In the genomic region with DNA sequence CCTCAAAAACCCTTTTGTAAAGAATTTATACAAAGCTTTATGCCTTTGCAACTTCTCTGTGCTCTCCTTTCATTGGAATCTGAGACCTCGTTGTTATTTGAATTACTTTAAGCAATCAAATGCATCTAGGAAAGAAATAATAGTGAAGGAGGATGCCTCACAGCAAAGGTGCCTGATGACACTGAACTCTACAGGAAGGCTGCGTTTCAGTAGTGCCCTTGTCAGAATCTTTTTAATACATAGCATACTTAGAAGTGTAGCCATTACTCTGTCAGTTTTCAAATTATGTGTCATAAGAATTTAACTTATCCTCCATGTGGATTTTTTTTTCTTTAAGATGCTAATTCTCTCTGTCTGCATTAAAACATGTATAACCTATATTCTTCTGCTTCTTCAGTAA, we compare ENCODE assay signal across 30 cellular contexts. TPM values are rescaled to one million over a fixed set of nuclear protein-coding genes. Genes with fewer than 3 reads are reported as not detected.
"Had no signal": no experiment of that assay in that cellular context is flagged by ENCODE, and none has a peak within 500 bp of the region (broad histone marks: within the 10 kb centered on the region; RNA-seq: fewer than 3 reads in every experiment).

No MANE protein-coding gene starts in this region.

- ATAC-seq: left colon; mucosa of descending colon; naive thymus-derived CD4-positive, alpha-beta T cell; natural killer cell treated with Interleukin-12 subunit alpha and Interleukin-12 subunit beta and Interleukin-15 and Interleukin-18, amount 100 ng/mL, for 72 hours; right lobe of liver; stimulated activated naive B cell treated with anti-CD40 and anti-IgM and Interleukin-4, amounts not matched to agents 10 μg/mL and 1 μg/mL and 100 μg/mL, for 72 hours; stimulated activated naive CD8-positive, alpha-beta T cell treated with anti-CD3 and anti-CD28 coated beads, Interleukin-15, Interleukin-2, amounts not matched to agents 100 U/mL and 50 U/mL, for 24 hours had no signal

- DNase-seq: hippocampal formation; kidney; left colon; left ventricle myocardium inferior; midbrain; mucosa of descending colon; naive thymus-derived CD4-positive, alpha-beta T cell; nucleus accumbens; right lobe of liver; stimulated activated CD4-positive, alpha-beta T cell treated with anti-CD3 and anti-CD28 coated beads, Interleukin-1b, Interleukin-23, amount 100 ng/mL, for 48 hours; stimulated activated CD4-positive, alpha-beta T cell treated with anti-CD3 and anti-CD28 coated beads, Interleukin-2, amount 100 ng/mL, for 48 hours; stimulated activated CD4-positive, alpha-beta T cell treated with anti-CD3 and anti-CD28 coated beads, Interleukin-4, amount 100 ng/mL, for 4 hours; stimulated activated CD8-positive, alpha-beta memory T cell treated with anti-CD3 and anti-CD28 coated beads, Interleukin-4, amount 100 ng/mL, for 48 hours; stimulated activated naive B cell treated with anti-CD40 and anti-IgM and Interleukin-4, amounts not matched to agents 10 μg/mL and 1 μg/mL and 100 μg/mL, for 72 hours; stimulated activated naive CD8-positive, alpha-beta T cell treated with anti-CD3 and anti-CD28 coated beads, Interleukin-15, Interleukin-2, amounts not matched to agents 100 U/mL and 50 U/mL, for 24 hours; stomach; testis; thyroid gland; transverse colon; uterus had no signal

- H3K4me2 ChIP-seq: smooth muscle cell had no signal

- H3K4me3 ChIP-seq: left ventricle myocardium inferior, lung, mucosa of descending colon, right atrium auricular region, right lobe of liver, smooth muscle cell, stomach, testis, thyroid gland, transverse colon, uterus had no signal

- H3K36me3 ChIP-seq: left ventricle myocardium inferior, right atrium auricular region, right lobe of liver, stomach, thyroid gland, transverse colon, uterus had no signal

- H3K27ac Mint-ChIP-seq: memory B cell; naive thymus-derived CD4-positive, alpha-beta T cell; natural killer cell treated with Interleukin-12 subunit alpha and Interleukin-12 subunit beta and Interleukin-15 and Interleukin-18, amount 100 ng/mL, for 72 hours; stimulated activated naive B cell treated with anti-CD40 and anti-IgM and Interleukin-4, amounts not matched to agents 10 μg/mL and 1 μg/mL and 100 μg/mL, for 72 hours had no signal

- H3K79me2 ChIP-seq: parathyroid adenoma had no signal

- H3K27ac ChIP-seq: left ventricle myocardium inferior, parathyroid adenoma, right atrium auricular region, right lobe of liver, stomach, testis, thyroid gland, transverse colon, uterus had no signal

- H3K4me1 ChIP-seq: left ventricle myocardium inferior, parathyroid adenoma, right atrium auricular region, right lobe of liver, testis, thyroid gland, transverse colon, uterus had no signal

- H3K4me3 Mint-ChIP-seq: memory B cell; naive thymus-derived CD4-positive, alpha-beta T cell; natural killer cell treated with Interleukin-12 subunit alpha and Interleukin-12 subunit beta and Interleukin-15 and Interleukin-18, amount 100 ng/mL, for 72 hours; neural crest cell; stimulated activated naive B cell treated with anti-CD40 and anti-IgM and Interleukin-4, amounts not matched to agents 10 μg/mL and 1 μg/mL and 100 μg/mL, for 72 hours had no signal

- H3K9ac ChIP-seq: parathyroid adenoma had no signal

- H3K9me3 ChIP-seq: left ventricle myocardium inferior, mucosa of descending colon, right atrium auricular region, right lobe of liver, stomach, testis, thyroid gland, transverse colon, uterus had no signal

- FAIRE-seq: kidney had no signal

- H3K36me3 Mint-ChIP-seq: memory B cell; naive thymus-derived CD4-positive, alpha-beta T cell; natural killer cell treated with Interleukin-12 subunit alpha and Interleukin-12 subunit beta and Interleukin-15 and Interleukin-18, amount 100 ng/mL, for 72 hours; stimulated activated naive B cell treated with anti-CD40 and anti-IgM and Interleukin-4, amounts not matched to agents 10 μg/mL and 1 μg/mL and 100 μg/mL, for 72 hours had no signal

- H2AFZ ChIP-seq: parathyroid adenoma had no signal

- H3K27me3 ChIP-seq: right atrium auricular region, right lobe of liver, testis, uterus had no signal

- H3K9me3 Mint-ChIP-seq: memory B cell; natural killer cell treated with Interleukin-12 subunit alpha and Interleukin-12 subunit beta and Interleukin-15 and Interleukin-18, amount 100 ng/mL, for 72 hours; neural crest cell; stimulated activated naive B cell treated with anti-CD40 and anti-IgM and Interleukin-4, amounts not matched to agents 10 μg/mL and 1 μg/mL and 100 μg/mL, for 72 hours had no signal

RNA-seq across cellular contexts. Expression of gene LYPD6B, which starts 9.6 kb away (rescaled TPM):
- total RNA-seq: left ventricle myocardium inferior; mesenteric fat pad; natural killer cell treated with Interleukin-12 subunit alpha and Interleukin-12 subunit beta and Interleukin-15 and Interleukin-18, amount 100 ng/mL, for 72 hours; neural crest cell; posterior vena cava; pulmonary artery endothelial cell had no signal
- polyA plus RNA-seq: naive thymus-derived CD4-positive, alpha-beta T cell had no signal
